Comparison of ENCODE assay signal across 12 cellular contexts in the genomic region with DNA sequence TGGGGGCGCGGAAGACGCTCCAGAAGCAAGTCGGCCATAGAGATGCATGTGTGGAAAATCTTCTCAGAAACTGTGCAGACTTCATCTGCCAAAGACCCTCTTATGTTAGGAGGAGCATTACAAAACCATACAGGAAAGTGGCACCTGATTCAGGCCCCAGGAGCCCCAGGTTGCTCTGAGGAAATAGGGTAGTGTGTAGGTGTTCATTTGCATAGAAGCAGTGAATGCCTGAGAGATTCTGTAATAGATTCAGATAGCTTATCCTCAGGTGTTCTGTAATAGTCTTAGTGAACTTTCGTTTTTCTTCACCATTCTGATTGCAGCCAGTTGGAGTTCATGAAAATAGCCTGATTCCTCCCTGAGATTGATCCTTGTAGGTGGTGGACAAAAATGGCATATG.
DNase-seq lines count a peak whose midpoint lies in the region; ATAC-seq lines count a peak whose summit lies in the region.
"Had no signal": no experiment of that assay in that cellular context is flagged by ENCODE, and none has a peak within 500 bp of the region (broad histone marks: within the 10 kb centered on the region; RNA-seq: fewer than 3 reads in every experiment).

No MANE protein-coding gene starts in this region.

- peak overlapping the region; percentile 74 for H3K27ac Mint-ChIP-seq in stimulated activated memory B cell treated with anti-CD40 and anti-IgM and Interleukin-4, amounts not matched to agents 10 μg/mL and 1 μg/mL and 100 μg/mL, for 72 hours
- H3K27ac Mint-ChIP-seq in activated naive CD8-positive, alpha-beta T cell treated with anti-CD3 and anti-CD28 coated beads for 36 hours: no peak overlapping the region
- H3K27ac Mint-ChIP-seq: activated CD8-positive, alpha-beta T cell treated with anti-CD3 and anti-CD28 coated beads, Interleukin-2, amount 10 ng/mL, durations not matched to agents 7 days and 5 days had no signal

- ATAC-seq in GM19043 (IDR thresholded peaks at IDR 0.05; ENCODE audit: low read depth, unreplicated experiment): peak; percentile 54
- peak; percentile 62 for ATAC-seq in HG02623 (IDR thresholded peaks at IDR 0.05; ENCODE audit: unreplicated experiment)
- ATAC-seq in HG03442 (IDR thresholded peaks at IDR 0.05; ENCODE audit: unreplicated experiment): peak; percentile 77
- ATAC-seq in stimulated activated memory B cell treated with anti-CD40 and anti-IgM and Interleukin-4, amounts not matched to agents 10 μg/mL and 1 μg/mL and 100 μg/mL, for 72 hours: peak; percentile 87
- ATAC-seq: activated CD8-positive, alpha-beta T cell treated with anti-CD3 and anti-CD28 coated beads, Interleukin-2, amount 10 ng/mL, durations not matched to agents 7 days and 5 days had no signal

- peaks cover 13% of the 10 kb centered on the region for H3K36me3 Mint-ChIP-seq in stimulated activated memory B cell treated with anti-CD40 and anti-IgM and Interleukin-4, amounts not matched to agents 10 μg/mL and 1 μg/mL and 100 μg/mL, for 72 hours
- H3K36me3 Mint-ChIP-seq in activated naive CD8-positive, alpha-beta T cell treated with anti-CD3 and anti-CD28 coated beads for 36 hours: peaks cover 3% of the 10 kb centered on the region

- peaks cover 71% of the 10 kb centered on the region for H3K4me1 Mint-ChIP-seq in stimulated activated memory B cell treated with anti-CD40 and anti-IgM and Interleukin-4, amounts not matched to agents 10 μg/mL and 1 μg/mL and 100 μg/mL, for 72 hours
- H3K4me1 Mint-ChIP-seq in activated naive CD8-positive, alpha-beta T cell treated with anti-CD3 and anti-CD28 coated beads for 36 hours: peaks cover 43% of the 10 kb centered on the region

- H3K4me3 Mint-ChIP-seq in stimulated activated memory B cell treated with anti-CD40 and anti-IgM and Interleukin-4, amounts not matched to agents 10 μg/mL and 1 μg/mL and 100 μg/mL, for 72 hours: peak overlapping the region; percentile 38
- no peak overlapping the region for H3K4me3 Mint-ChIP-seq in activated naive CD8-positive, alpha-beta T cell treated with anti-CD3 and anti-CD28 coated beads for 36 hours
- H3K4me3 Mint-ChIP-seq: activated CD8-positive, alpha-beta T cell treated with anti-CD3 and anti-CD28 coated beads, Interleukin-2, amount 10 ng/mL, durations not matched to agents 7 days and 5 days had no signal

- no peaks in the 10 kb centered on the region for H3K27me3 Mint-ChIP-seq in stimulated activated memory B cell treated with anti-CD40 and anti-IgM and Interleukin-4, amounts not matched to agents 10 μg/mL and 1 μg/mL and 100 μg/mL, for 72 hours
- H3K27me3 Mint-ChIP-seq in activated naive CD8-positive, alpha-beta T cell treated with anti-CD3 and anti-CD28 coated beads for 36 hours: no peaks in the 10 kb centered on the region

- DNase-seq in NCI-H510A treated with DMSO at 0.1 percent for 48 hours (lab: John Stamatoyannopoulos, UW) (no peak), anterior cingulate cortex (lab: John Stamatoyannopoulos, UW) (no peak)
- no peak for DNase-seq in activated naive CD8-positive, alpha-beta T cell treated with anti-CD3 and anti-CD28 coated beads for 36 hours
- DNase-seq: activated CD8-positive, alpha-beta T cell treated with anti-CD3 and anti-CD28 coated beads, Interleukin-2, amount 10 ng/mL, durations not matched to agents 7 days and 5 days; DMS 273 treated with DMSO at 0.1 percent for 48 hours; effector CD8-positive, alpha-beta T cell; hippocampal formation; NCI-H748 treated with DMSO at 0.1 percent for 48 hours had no signal

- no peaks in the 10 kb centered on the region for H3K9me3 Mint-ChIP-seq in stimulated activated memory B cell treated with anti-CD40 and anti-IgM and Interleukin-4, amounts not matched to agents 10 μg/mL and 1 μg/mL and 100 μg/mL, for 72 hours
- no peaks in the 10 kb centered on the region for H3K9me3 Mint-ChIP-seq in activated naive CD8-positive, alpha-beta T cell treated with anti-CD3 and anti-CD28 coated beads for 36 hours
